In genomic region chr12:109169676-109170075, GRCh38 we compare ENCODE assay signal across 18 cellular contexts.
"Had no signal": no experiment of that assay in that cellular context is flagged by ENCODE, and none has a peak within 500 bp of the region (broad histone marks: within the 10 kb centered on the region; RNA-seq: fewer than 3 reads in every experiment).

No MANE protein-coding gene starts in this region.

- ATAC-seq: activated CD8-positive, alpha-beta memory T cell treated with anti-CD3 and anti-CD28 coated beads, Interleukin-2, amount 10 ng/mL, durations not matched to agents 7 days and 5 days; activated naive CD4-positive, alpha-beta T cell treated with anti-CD3 and anti-CD28 coated beads, Interleukin-2, amount 50 U/mL, for 72 hours; esophagus mucosa had no signal

- H3K27ac ChIP-seq: heart right ventricle, parathyroid adenoma had no signal

- H2AFZ ChIP-seq: parathyroid adenoma had no signal

- DNase-seq: activated CD4-positive, alpha-beta T cell treated with anti-CD3 and anti-CD28 coated beads for 1 hour; activated CD4-positive, alpha-beta T cell treated with anti-CD3 and anti-CD28 coated beads, Interleukin-2, amount 50 U/mL, for 48 hours; activated CD8-positive, alpha-beta memory T cell treated with anti-CD3 and anti-CD28 coated beads, Interleukin-2, amount 10 ng/mL, durations not matched to agents 7 days and 5 days; activated effector memory CD4-positive, alpha-beta T cell treated with anti-CD3 and anti-CD28 coated beads, Interleukin-2, amount 50 U/mL, for 16 hours; activated T-cell treated with anti-CD3 and anti-CD28 coated beads, Interleukin-2, amount 50 U/mL, for 24 hours; cerebellar nuclear complex; foreskin melanocyte; heart right ventricle; left lung; right cardiac atrium; spleen; stimulated activated CD4-positive, alpha-beta T cell treated with anti-CD3 and anti-CD28 coated beads, Interleukin-1b, Interleukin-23, amount 100 ng/mL, for 48 hours; stimulated activated naive CD4-positive, alpha-beta T cell; SW 1271 had no signal

- H3K4me1 ChIP-seq: parathyroid adenoma had no signal

- H3K4me3 ChIP-seq: dorsolateral prefrontal cortex, heart right ventricle, left lung, spleen had no signal

- H3K27me3 ChIP-seq: dorsolateral prefrontal cortex, heart right ventricle, left lung, spleen had no signal
